Comparison of ENCODE assay signal across 17 cellular contexts in genomic region chr2:238701907-238702206, GRCh38.
DNase-seq lines count a peak whose midpoint lies in the region; ATAC-seq and TF ChIP-seq lines count a peak whose summit lies in the region.
"Had no signal": no experiment of that assay in that cellular context is flagged by ENCODE, and none has a peak within 500 bp of the region (broad histone marks: within the 10 kb centered on the region; RNA-seq: fewer than 3 reads in every experiment).

No MANE protein-coding gene starts in this region.

- H3K27ac ChIP-seq in endodermal cell (ENCODE audit: low read depth, low read length): no peak overlapping the region
- no peak overlapping the region for H3K27ac ChIP-seq in neuronal stem cell (replicated peaks; ENCODE audit: low read length)
- H3K27ac ChIP-seq in upper lobe of left lung: peak overlapping the region in 3 of 4 donors; percentile 53 to 89 (median 78)
- H3K27ac ChIP-seq in ovary: no peak overlapping the region
- H3K27ac ChIP-seq: SJSA1 had no signal

- TF ChIP-seq POLR2A in upper lobe of left lung (IDR thresholded peaks at IDR 0.05) (no peak), ovary (IDR thresholded peaks at IDR 0.05) (no peak)

- no peaks in the 10 kb centered on the region for H3K27me3 Mint-ChIP-seq in activated CD4-positive, alpha-beta T cell treated with anti-CD3 and anti-CD28 coated beads, Interleukin-2, amount 10 ng/mL, durations not matched to agents 24 days and 14 days
- H3K27me3 Mint-ChIP-seq in endodermal cell (ENCODE audit: insufficient read depth): no peaks in the 10 kb centered on the region

- peak; percentile 41 for DNase-seq in activated CD4-positive, alpha-beta T cell treated with anti-CD3 and anti-CD28 coated beads, Interleukin-2, amount 10 ng/mL, durations not matched to agents 24 days and 14 days
- DNase-seq in activated CD4-positive, alpha-beta T cell treated with anti-CD3 and anti-CD28 coated beads, Interleukin-2, amount 50 U/mL, for 1 hour: no peak
- DNase-seq in endodermal cell (peak; percentile 20), neuronal stem cell (ENCODE audit: low spot score) (no peak), upper lobe of left lung (no peak), DMS 273 (lab: John Stamatoyannopoulos, UW; ENCODE audit: unreplicated experiment) (no peak), posterior cingulate gyrus (no peak), ovary (no peak)
- DNase-seq: BE2C; CD4-positive, alpha-beta memory T cell; GF-D8; NCI-H187 treated with DMSO at 0.1 percent for 48 hours; NCI-H345 had no signal

- H3K4ac ChIP-seq in neuronal stem cell (ENCODE audit: low read length): no peak overlapping the region

- H4K8ac ChIP-seq in neuronal stem cell (ENCODE audit: low read depth, low read length): no peak overlapping the region

- TF ChIP-seq EP300 in upper lobe of left lung (IDR thresholded peaks at IDR 0.05): no peak
- TF ChIP-seq EP300 in ovary (IDR thresholded peaks at IDR 0.05): no peak

- H2BK5ac ChIP-seq in neuronal stem cell (ENCODE audit: low read length): no peak overlapping the region

- H3K9ac ChIP-seq in endodermal cell (ENCODE audit: extremely low read depth, low read length, poor library complexity, severe bottlenecking) (no peak overlapping the region), neuronal stem cell (ENCODE audit: low read depth, low read length, poor library complexity) (no peak overlapping the region)

- no peak overlapping the region for H3K18ac ChIP-seq in neuronal stem cell (ENCODE audit: low read length)

- ATAC-seq in upper lobe of left lung (ENCODE audit: low FRiP score in 2 of 2): no peak
- ATAC-seq: GM12878, K562, Panc1 had no signal

- TF ChIP-seq CTCF in endodermal cell (conservative IDR thresholded peaks at IDR 0.05): no peak
- no peak for TF ChIP-seq CTCF in upper lobe of left lung (IDR thresholded peaks at IDR 0.05)
- TF ChIP-seq CTCF in ovary (IDR thresholded peaks at IDR 0.05): no peak

- H3K4me3 ChIP-seq in endodermal cell (ENCODE audit: low read length) (no peak overlapping the region), neuronal stem cell (ENCODE audit: low read length in 2 of 2) (no peak overlapping the region), upper lobe of left lung (no peak overlapping the region), ovary (no peak overlapping the region)
- H3K4me3 ChIP-seq: GM12878, K562, SJSA1 had no signal

- no peak overlapping the region for H3K27ac Mint-ChIP-seq in activated CD4-positive, alpha-beta T cell treated with anti-CD3 and anti-CD28 coated beads, Interleukin-2, amount 10 ng/mL, durations not matched to agents 24 days and 14 days
- no peak overlapping the region for H3K27ac Mint-ChIP-seq in endodermal cell
- H3K27ac Mint-ChIP-seq: CD4-positive, alpha-beta memory T cell had no signal

- H3K4me1 ChIP-seq in endodermal cell (ENCODE audit: control insufficient read depth, insufficient read depth, low read length): no peaks in the 10 kb centered on the region
- H3K4me1 ChIP-seq in neuronal stem cell (ENCODE audit: control insufficient read depth in 2 of 2, insufficient read depth in 1 of 2, low read depth in 1 of 2, low read length in 2 of 2): peaks cover 0 to 3% of the 10 kb centered on the region in 2 donors
- peaks cover 0 to 17% (median 10%) of the 10 kb centered on the region in 4 donors for H3K4me1 ChIP-seq in upper lobe of left lung
- peaks cover 6% of the 10 kb centered on the region for H3K4me1 ChIP-seq in ovary (ENCODE audit: insufficient read depth)
- H3K4me1 ChIP-seq: BE2C, SJSA1 had no signal

- no peak overlapping the region for H3K14ac ChIP-seq in neuronal stem cell (ENCODE audit: low read length)

- H4K91ac ChIP-seq in neuronal stem cell (ENCODE audit: low read depth, low read length, poor library complexity): no peak overlapping the region

- H3K79me1 ChIP-seq in neuronal stem cell (ENCODE audit: low read depth, low read length): no peaks in the 10 kb centered on the region

- peak overlapping the region; percentile 65 for H2AK5ac ChIP-seq in neuronal stem cell (ENCODE audit: low read depth, low read length)

- no peak overlapping the region for H2BK15ac ChIP-seq in neuronal stem cell (ENCODE audit: low read length)

- no peak overlapping the region for H3K4me3 Mint-ChIP-seq in activated CD4-positive, alpha-beta T cell treated with anti-CD3 and anti-CD28 coated beads, Interleukin-2, amount 10 ng/mL, durations not matched to agents 24 days and 14 days
- H3K4me3 Mint-ChIP-seq in endodermal cell: no peak overlapping the region
- H3K4me3 Mint-ChIP-seq: CD4-positive, alpha-beta memory T cell had no signal

- H3K23ac ChIP-seq in neuronal stem cell (ENCODE audit: low read depth, low read length, poor library complexity): no peak overlapping the region

- no peak overlapping the region for H3K4me2 ChIP-seq in neuronal stem cell (ENCODE audit: insufficient read depth, low read length, poor library complexity, severe bottlenecking)

- no peaks in the 10 kb centered on the region for H3K9me3 Mint-ChIP-seq in activated CD4-positive, alpha-beta T cell treated with anti-CD3 and anti-CD28 coated beads, Interleukin-2, amount 10 ng/mL, durations not matched to agents 24 days and 14 days
- no peaks in the 10 kb centered on the region for H3K9me3 Mint-ChIP-seq in endodermal cell
- H3K9me3 Mint-ChIP-seq: CD4-positive, alpha-beta memory T cell had no signal

- no peak overlapping the region for H2BK120ac ChIP-seq in neuronal stem cell (ENCODE audit: low read depth, low read length)

- H3K36me3 Mint-ChIP-seq in activated CD4-positive, alpha-beta T cell treated with anti-CD3 and anti-CD28 coated beads, Interleukin-2, amount 10 ng/mL, durations not matched to agents 24 days and 14 days (ENCODE audit: low read depth): no peaks in the 10 kb centered on the region
- no peaks in the 10 kb centered on the region for H3K36me3 Mint-ChIP-seq in endodermal cell (ENCODE audit: low read depth)
- H3K36me3 Mint-ChIP-seq: CD4-positive, alpha-beta memory T cell had no signal

- no peak overlapping the region for H2AFZ ChIP-seq in neuronal stem cell (ENCODE audit: low read length)

- 91 to 96% methylated on average over 6 to 7 of the region's 7 CpGs for WGBS in endodermal cell (ENCODE audit: insufficient coverage in 1 of 2, insufficient read length in 1 of 2), 2 experiments
- no CpG with 5 or more reads among the region's 7 CpGs for WGBS in neuronal stem cell (ENCODE audit: extremely low coverage in 2 of 2, insufficient read length in 2 of 2, insufficient replicate concordance in 1 of 2), 2 donors
- WGBS in upper lobe of left lung, 2 donors: 82 to 88% methylated on average over 7 of the region's 7 CpGs
- 73 to 86% (median 81%) methylated on average over 7 of the region's 7 CpGs for WGBS in ovary, 3 donors

- H3K36me3 ChIP-seq in endodermal cell (ENCODE audit: control insufficient read depth, insufficient read depth, low read length) (no peaks in the 10 kb centered on the region), neuronal stem cell (replicated peaks in 1 of 2; ENCODE audit: control insufficient read depth in 2 of 2, insufficient read depth in 2 of 2, low read length in 2 of 2) (no peaks in the 10 kb centered on the region), upper lobe of left lung (no peaks in the 10 kb centered on the region), ovary (no peaks in the 10 kb centered on the region)
- H3K36me3 ChIP-seq: BE2C, SJSA1 had no signal

- H2BK12ac ChIP-seq in neuronal stem cell (ENCODE audit: low read length): no peak overlapping the region

- intact Hi-C loops in activated CD4-positive, alpha-beta T cell treated with anti-CD3 and anti-CD28 coated beads, Interleukin-2, amount 10 ng/mL, durations not matched to agents 24 days and 14 days (cut with micrococcal nuclease): no loop called here
- intact Hi-C loops in posterior cingulate gyrus (cut with DNase I) (no loop called here), ovary (cut with DNase I) (loop anchor here in 1 of 4 donors (10.0 kb wide), 1 partner anchor 107 kb away; no protein-coding TSS in a partner anchor)

- H3K4me1 Mint-ChIP-seq in activated CD4-positive, alpha-beta T cell treated with anti-CD3 and anti-CD28 coated beads, Interleukin-2, amount 10 ng/mL, durations not matched to agents 24 days and 14 days: peaks cover 2% of the 10 kb centered on the region
- peaks cover 3% of the 10 kb centered on the region for H3K4me1 Mint-ChIP-seq in endodermal cell
- H3K4me1 Mint-ChIP-seq: CD4-positive, alpha-beta memory T cell had no signal

- H3K27me3 ChIP-seq in endodermal cell (ENCODE audit: control insufficient read depth, insufficient read depth, low read length, poor library complexity, severe bottlenecking) (no peaks in the 10 kb centered on the region), neuronal stem cell (ENCODE audit: control insufficient read depth in 3 of 3, insufficient read depth in 3 of 3, low read depth in 1 of 3, low read length in 3 of 3) (no peaks in the 10 kb centered on the region), upper lobe of left lung (no peaks in the 10 kb centered on the region), ovary (no peaks in the 10 kb centered on the region)
- H3K27me3 ChIP-seq: BE2C, SJSA1 had no signal

- H3K9me3 ChIP-seq in endodermal cell (ENCODE audit: control insufficient read depth, low read length) (no peaks in the 10 kb centered on the region), neuronal stem cell (replicated peaks in 1 of 2; ENCODE audit: control insufficient read depth in 2 of 2, insufficient read depth in 1 of 2, low read depth in 1 of 2, low read length in 2 of 2) (no peaks in the 10 kb centered on the region), upper lobe of left lung (no peaks in the 10 kb centered on the region), ovary (no peaks in the 10 kb centered on the region)
- H3K9me3 ChIP-seq: BE2C, SJSA1 had no signal

Comparison
In these comparisons a context has a peak if more than half of its experiments do, and no peak if none do; other contexts are left out.
1. DNase-seq: peak in activated CD4-positive, alpha-beta T cell treated with anti-CD3 and anti-CD28 coated beads, Interleukin-2, amount 10 ng/mL, durations not matched to agents 24 days and 14 days (single experiment) and endodermal cell (single experiment); none in activated CD4-positive, alpha-beta T cell treated with anti-CD3 and anti-CD28 coated beads, Interleukin-2, amount 50 U/mL, for 1 hour (single experiment), neuronal stem cell (single experiment), upper lobe of left lung (0 of 2), DMS 273 (single experiment), posterior cingulate gyrus (0 of 10) and ovary (0 of 5).
2. H3K27ac ChIP-seq: peak in upper lobe of left lung (3 of 4); none in endodermal cell (single experiment), neuronal stem cell (single experiment) and ovary (0 of 2).